ENCODE assay signal across 1 cellular context in the genomic region with DNA sequence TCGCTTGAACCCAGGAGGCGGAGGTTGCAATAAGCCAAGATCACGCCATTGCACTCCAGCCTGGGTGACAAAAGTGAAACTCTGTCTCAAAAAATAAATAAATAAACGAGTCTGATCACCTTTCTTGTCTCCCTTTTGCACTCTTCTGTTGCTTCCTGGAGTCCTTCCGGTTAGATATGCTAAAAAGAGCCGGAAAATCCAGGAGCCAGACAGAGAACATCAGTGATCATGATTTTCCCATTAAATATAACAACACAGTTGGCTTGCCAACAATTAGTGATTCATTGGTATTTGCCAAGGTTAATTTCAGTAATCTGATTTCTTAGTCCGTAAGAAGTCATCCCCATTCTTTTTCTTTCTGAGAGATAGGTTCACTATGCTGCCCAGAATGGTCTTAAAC.
TF ChIP-seq lines count a peak whose summit lies in the region.

No MANE protein-coding gene starts in this region.

TF ChIP-seq in K562, 482 proteins besides CTCF, POLR2A, EP300 and RAD21:
- TF ChIP-seq ETV1 (tag; conservative IDR thresholded peaks at IDR 0.05; ENCODE audit: low read depth) (no peak), BMI1 (IDR thresholded peaks at IDR 0.05; ENCODE audit: low read length) (no peak), NR2C2 (CRISPR knock-in tag; IDR thresholded peaks at IDR 0.05) (no peak), NR2C2 (tag; IDR thresholded peaks at IDR 0.05) (no peak), NFXL1 (CRISPR knock-in tag; IDR thresholded peaks at IDR 0.05) (no peak), PTRF (tag; IDR thresholded peaks at IDR 0.05) (no peak), OTX1 (CRISPR knock-in tag; IDR thresholded peaks at IDR 0.05) (no peak), TRIM28 (IDR thresholded peaks at IDR 0.05) (no peak), ZNF408 (CRISPR knock-in tag; IDR thresholded peaks at IDR 0.05; ENCODE audit: low read depth) (no peak), SAP30 (IDR thresholded peaks at IDR 0.05; ENCODE audit: borderline replicate concordance, insufficient read depth, low read depth, low read length, poor library complexity, severe bottlenecking) (no peak), RFX7 (CRISPR knock-in tag; IDR thresholded peaks at IDR 0.05) (no peak), NFATC3 (IDR thresholded peaks at IDR 0.05) (no peak), HSF4 (CRISPR knock-in tag; IDR thresholded peaks at IDR 0.05; ENCODE audit: borderline replicate concordance) (no peak), CHD4 (IDR thresholded peaks at IDR 0.05; ENCODE audit: insufficient read depth, insufficient replicate concordance, low read depth, low read length, poor library complexity, severe bottlenecking) (no peak)
- TF ChIP-seq, protein P1, sequence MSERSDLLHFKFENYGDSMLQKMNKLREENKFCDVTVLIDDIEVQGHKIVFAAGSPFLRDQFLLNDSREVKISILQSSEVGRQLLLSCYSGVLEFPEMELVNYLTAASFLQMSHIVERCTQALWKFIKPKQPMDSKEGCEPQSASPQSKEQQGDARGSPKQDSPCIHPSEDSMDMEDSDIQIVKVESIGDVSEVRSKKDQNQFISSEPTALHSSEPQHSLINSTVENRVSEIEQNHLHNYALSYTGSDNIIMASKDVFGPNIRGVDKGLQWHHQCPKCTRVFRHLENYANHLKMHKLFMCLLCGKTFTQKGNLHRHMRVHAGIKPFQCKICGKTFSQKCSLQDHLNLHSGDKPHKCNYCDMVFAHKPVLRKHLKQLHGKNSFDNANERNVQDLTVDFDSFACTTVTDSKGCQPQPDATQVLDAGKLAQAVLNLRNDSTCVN (CRISPR knock-in tag; IDR thresholded peaks at IDR 0.05), result no peak
- TF ChIP-seq, protein P2, sequence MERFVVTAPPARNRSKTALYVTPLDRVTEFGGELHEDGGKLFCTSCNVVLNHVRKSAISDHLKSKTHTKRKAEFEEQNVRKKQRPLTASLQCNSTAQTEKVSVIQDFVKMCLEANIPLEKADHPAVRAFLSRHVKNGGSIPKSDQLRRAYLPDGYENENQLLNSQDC (CRISPR knock-in tag; IDR thresholded peaks at IDR 0.05), result no peak
- TF ChIP-seq, protein P3, sequence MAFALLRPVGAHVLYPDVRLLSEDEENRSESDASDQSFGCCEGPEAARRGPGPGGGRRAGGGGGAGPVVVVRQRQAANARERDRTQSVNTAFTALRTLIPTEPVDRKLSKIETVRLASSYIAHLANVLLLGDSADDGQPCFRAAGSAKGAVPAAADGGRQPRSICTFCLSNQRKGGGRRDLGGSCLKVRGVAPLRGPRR (CRISPR knock-in tag; IDR thresholded peaks at IDR 0.05), result no peak
- TF ChIP-seq, protein P4, sequence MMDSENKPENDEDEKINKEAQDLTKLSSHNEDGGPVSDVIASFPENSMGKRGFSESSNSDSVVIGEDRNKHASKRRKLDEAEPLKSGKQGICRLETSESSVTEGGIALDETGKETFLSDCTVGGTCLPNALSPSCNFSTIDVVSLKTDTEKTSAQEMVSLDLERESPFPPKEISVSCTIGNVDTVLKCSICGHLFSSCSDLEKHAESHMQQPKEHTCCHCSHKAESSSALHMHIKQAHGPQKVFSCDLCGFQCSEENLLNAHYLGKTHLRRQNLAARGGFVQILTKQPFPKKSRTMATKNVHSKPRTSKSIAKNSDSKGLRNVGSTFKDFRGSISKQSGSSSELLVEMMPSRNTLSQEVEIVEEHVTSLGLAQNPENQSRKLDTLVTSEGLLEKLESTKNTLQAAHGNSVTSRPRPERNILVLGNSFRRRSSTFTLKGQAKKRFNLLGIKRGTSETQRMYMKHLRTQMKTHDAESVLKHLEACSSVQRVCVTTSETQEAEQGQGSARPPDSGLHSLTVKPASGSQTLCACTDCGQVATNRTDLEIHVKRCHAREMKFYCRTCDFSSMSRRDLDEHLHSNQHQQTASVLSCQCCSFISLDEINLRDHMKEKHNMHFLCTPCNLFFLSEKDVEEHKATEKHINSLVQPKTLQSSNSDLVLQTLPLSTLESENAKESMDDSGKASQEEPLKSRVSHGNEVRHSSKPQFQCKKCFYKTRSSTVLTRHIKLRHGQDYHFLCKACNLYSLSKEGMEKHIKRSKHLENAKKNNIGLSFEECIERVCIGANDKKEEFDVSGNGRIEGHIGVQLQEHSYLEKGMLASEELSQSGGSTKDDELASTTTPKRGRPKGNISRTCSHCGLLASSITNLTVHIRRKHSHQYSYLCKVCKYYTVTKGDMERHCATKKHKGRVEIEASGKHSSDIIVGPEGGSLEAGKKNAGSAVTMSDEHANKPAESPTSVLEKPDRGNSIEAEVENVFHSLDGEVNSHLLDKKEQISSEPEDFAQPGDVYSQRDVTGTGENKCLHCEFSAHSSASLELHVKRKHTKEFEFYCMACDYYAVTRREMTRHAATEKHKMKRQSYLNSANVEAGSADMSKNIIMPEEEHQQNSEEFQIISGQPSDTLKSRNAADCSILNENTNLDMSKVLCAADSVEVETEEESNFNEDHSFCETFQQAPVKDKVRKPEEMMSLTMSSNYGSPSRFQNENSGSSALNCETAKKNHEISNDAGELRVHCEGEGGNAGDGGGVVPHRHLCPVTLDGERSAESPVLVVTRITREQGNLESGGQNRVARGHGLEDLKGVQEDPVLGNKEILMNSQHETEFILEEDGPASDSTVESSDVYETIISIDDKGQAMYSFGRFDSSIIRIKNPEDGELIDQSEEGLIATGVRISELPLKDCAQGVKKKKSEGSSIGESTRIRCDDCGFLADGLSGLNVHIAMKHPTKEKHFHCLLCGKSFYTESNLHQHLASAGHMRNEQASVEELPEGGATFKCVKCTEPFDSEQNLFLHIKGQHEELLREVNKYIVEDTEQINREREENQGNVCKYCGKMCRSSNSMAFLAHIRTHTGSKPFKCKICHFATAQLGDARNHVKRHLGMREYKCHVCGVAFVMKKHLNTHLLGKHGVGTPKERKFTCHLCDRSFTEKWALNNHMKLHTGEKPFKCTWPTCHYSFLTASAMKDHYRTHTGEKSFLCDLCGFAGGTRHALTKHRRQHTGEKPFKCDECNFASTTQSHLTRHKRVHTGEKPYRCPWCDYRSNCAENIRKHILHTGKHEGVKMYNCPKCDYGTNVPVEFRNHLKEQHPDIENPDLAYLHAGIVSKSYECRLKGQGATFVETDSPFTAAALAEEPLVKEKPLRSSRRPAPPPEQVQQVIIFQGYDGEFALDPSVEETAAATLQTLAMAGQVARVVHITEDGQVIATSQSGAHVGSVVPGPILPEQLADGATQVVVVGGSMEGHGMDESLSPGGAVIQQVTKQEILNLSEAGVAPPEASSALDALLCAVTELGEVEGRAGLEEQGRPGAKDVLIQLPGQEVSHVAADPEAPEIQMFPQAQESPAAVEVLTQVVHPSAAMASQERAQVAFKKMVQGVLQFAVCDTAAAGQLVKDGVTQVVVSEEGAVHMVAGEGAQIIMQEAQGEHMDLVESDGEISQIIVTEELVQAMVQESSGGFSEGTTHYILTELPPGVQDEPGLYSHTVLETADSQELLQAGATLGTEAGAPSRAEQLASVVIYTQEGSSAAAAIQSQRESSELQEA (IDR thresholded peaks at IDR 0.05; ENCODE audit: low read depth), result no peak
